Comparison of ENCODE assay signal across 1 cellular context in genomic region chr9:37423508-37423907, GRCh38.
A peak's percentile ranks its signal among the peaks of the same experiment; 100 is the strongest.
TF ChIP-seq lines count a peak whose summit lies in the region.

No MANE protein-coding gene starts in this region.

TF ChIP-seq in HepG2, 621 proteins besides CTCF, POLR2A, EP300 and RAD21:
- TF ChIP-seq AKNA (CRISPR knock-in tag; IDR thresholded peaks at IDR 0.05; ENCODE audit: borderline replicate concordance) (no peak), ZNF460 (CRISPR knock-in tag; IDR thresholded peaks at IDR 0.05; ENCODE audit: borderline replicate concordance) (no peak), NKX3-1 (CRISPR knock-in tag; IDR thresholded peaks at IDR 0.05) (no peak), PCBP1 (IDR thresholded peaks at IDR 0.05; ENCODE audit: borderline replicate concordance, low read depth, low read length) (no peak), ZNF121 (CRISPR knock-in tag; IDR thresholded peaks at IDR 0.05) (peak; percentile 80), ZNF629 (CRISPR knock-in tag; conservative IDR thresholded peaks at IDR 0.05) (peak; percentile 34; the same call in 1 of the 2 replicates), MBNL3 (CRISPR knock-in tag; conservative IDR thresholded peaks at IDR 0.05) (no peak), SKI (IDR thresholded peaks at IDR 0.05; ENCODE audit: partially characterized antibody) (no peak), ZBTB34 (CRISPR knock-in tag; IDR thresholded peaks at IDR 0.05) (no peak), NR1H2 (CRISPR knock-in tag; IDR thresholded peaks at IDR 0.05; ENCODE audit: borderline replicate concordance, low read depth) (no peak), DBP (CRISPR knock-in tag; IDR thresholded peaks at IDR 0.05; ENCODE audit: not compliant biosample characterization) (no peak), ZNF770 (CRISPR knock-in tag; IDR thresholded peaks at IDR 0.05) (0 out of 2 replicates have a peak, but pooled peaks have one; percentile 3), DMTF1 (CRISPR knock-in tag; IDR thresholded peaks at IDR 0.05) (no peak)
